Comparison of ENCODE assay signal across 16 cellular contexts in genomic region chr12:92206596-92206995, GRCh38.
"Had no signal": no experiment of that assay in that cellular context is flagged by ENCODE, and none has a peak within 500 bp of the region (broad histone marks: within the 10 kb centered on the region; RNA-seq: fewer than 3 reads in every experiment).

No MANE protein-coding gene starts in this region.

- H3K27ac ChIP-seq: adrenal gland, coronary artery, ovary, thyroid gland, WERI-Rb-1 had no signal

- ATAC-seq: activated CD4-positive, alpha-beta T cell treated with anti-CD3 and anti-CD28 coated beads for 36 hours had no signal

- H3K36me3 Mint-ChIP-seq: mesothelial cell of epicardium had no signal

- DNase-seq: activated CD4-positive, alpha-beta memory T cell treated with anti-CD3 and anti-CD28 coated beads, Interleukin-2, amount 10 ng/mL, durations not matched to agents 7 days and 5 days; activated CD4-positive, alpha-beta T cell treated with anti-CD3 and anti-CD28 coated beads for 36 hours; activated CD8-positive, alpha-beta memory T cell treated with anti-CD3 and anti-CD28 coated beads, Interleukin-2, amount 50 U/mL, for 4 hours; adrenal gland; caudate nucleus; effector CD4-positive, alpha-beta T cell; hypothalamus; ovary; stimulated activated CD4-positive, alpha-beta T cell treated with anti-CD3 and anti-CD28 coated beads, Interleukin-2, amount 100 ng/mL, for 48 hours; T1000; thyroid gland; WERI-Rb-1 had no signal

- H3K9me3 ChIP-seq: adrenal gland, ovary, thyroid gland had no signal

- H3K4me3 Mint-ChIP-seq: activated CD4-positive, alpha-beta memory T cell treated with anti-CD3 and anti-CD28 coated beads, Interleukin-2, amount 10 ng/mL, durations not matched to agents 7 days and 5 days; activated CD4-positive, alpha-beta T cell treated with anti-CD3 and anti-CD28 coated beads for 36 hours; mesothelial cell of epicardium; neural crest cell had no signal

- H3K36me3 ChIP-seq: adrenal gland, ovary, thyroid gland, WERI-Rb-1 had no signal

- FAIRE-seq: urothelium cell line had no signal

- H3K4me3 ChIP-seq: adrenal gland, coronary artery, ovary, thyroid gland had no signal

- H3K27me3 ChIP-seq: adrenal gland, ovary, thyroid gland had no signal

- H3K27ac Mint-ChIP-seq: activated CD4-positive, alpha-beta T cell treated with anti-CD3 and anti-CD28 coated beads for 36 hours; mesothelial cell of epicardium had no signal

- H3K4me1 Mint-ChIP-seq: mesothelial cell of epicardium had no signal

- H3K27me3 Mint-ChIP-seq: activated CD4-positive, alpha-beta memory T cell treated with anti-CD3 and anti-CD28 coated beads, Interleukin-2, amount 10 ng/mL, durations not matched to agents 7 days and 5 days; activated CD4-positive, alpha-beta T cell treated with anti-CD3 and anti-CD28 coated beads for 36 hours had no signal

- H3K4me1 ChIP-seq: adrenal gland, thyroid gland had no signal
